ENCODE assay signal across 8 cellular contexts in genomic region chr22:22684605-22685561, GRCh38. TPM values are rescaled to one million over a fixed set of nuclear protein-coding genes. Genes with fewer than 3 reads are reported as not detected.
DNase-seq lines count a peak whose midpoint lies in the region; ATAC-seq and TF ChIP-seq lines count a peak whose summit lies in the region.

No MANE protein-coding gene starts in this region.

- no peaks in the 10 kb centered on the region for H4K20me1 ChIP-seq in mammary epithelial cell (ENCODE audit: insufficient read depth, low read length)

- intact Hi-C loops in MCF 10A (cut with micrococcal nuclease) (loop anchor here (5.0 kb wide), 1 partner anchor 98 kb away; no protein-coding TSS in a partner anchor), breast epithelium (cut with DNase I; ENCODE audit: low total_unique reads) (no loop called here), mammary epithelial cell (cut with micrococcal nuclease) (loop anchor here (5.0 kb wide), 1 partner anchor 223 kb away; no protein-coding TSS in a partner anchor)

- H3K27me3 Mint-ChIP-seq in MCF 10A (ENCODE audit: insufficient read depth, unreplicated experiment) (peaks cover 14% of the 10 kb centered on the region), nephron progenitor cell (ENCODE audit: low read depth, poor library complexity) (peaks cover 28% of the 10 kb centered on the region)

- H3K36me3 ChIP-seq in breast epithelium = no peaks in the 10 kb centered on the region
- no peaks in the 10 kb centered on the region for H3K36me3 ChIP-seq in mammary epithelial cell (ENCODE audit: insufficient read depth, low read length)

- DNase-seq in MCF 10A (ENCODE audit: unreplicated experiment) = peak; percentile 67
- DNase-seq in breast epithelium (ENCODE audit: low spot score in 2 of 2) = no peak
- no peak for DNase-seq in mammary epithelial cell
- DNase-seq in nephron progenitor cell = peak; percentile 35
- no peak for DNase-seq in GM19240 (ENCODE audit: insufficient read length, low spot score)
- no peak for DNase-seq in caudate nucleus (lab: John Stamatoyannopoulos, UW)

- H3K27ac Mint-ChIP-seq in MCF 10A (ENCODE audit: low read depth, unreplicated experiment) = no peak overlapping the region
- H3K27ac Mint-ChIP-seq in nephron progenitor cell = no peak overlapping the region

- no peaks in the 10 kb centered on the region for H3K79me2 ChIP-seq in mammary epithelial cell (ENCODE audit: insufficient read depth, low read length)

- H3K4me3 ChIP-seq in breast epithelium (no peak overlapping the region), mammary epithelial cell (replicated peaks in 1 of 3; ENCODE audit: insufficient read depth in 1 of 3, low read depth in 2 of 3, low read length in 3 of 3) (no peak overlapping the region)

- no peak overlapping the region for H2AFZ ChIP-seq in mammary epithelial cell (ENCODE audit: low read depth, low read length)

- H3K9me3 Mint-ChIP-seq in MCF 10A (ENCODE audit: unreplicated experiment) (no peaks in the 10 kb centered on the region), nephron progenitor cell (no peaks in the 10 kb centered on the region)

- WGBS in mammary epithelial cell (ENCODE audit: low coverage, missing lambda C conversion rate) = 60% methylated on average over 8 of the region's 9 CpGs

- CTCF ChIA-PET in MCF 10A (lab: Yijun Ruan, JAX) (interaction anchor here (0.6 to 3.7 kb wide), 27 partner anchors 8 to 1177 kb away, joined by 3 to 21 read pairs (median 4); no protein-coding TSS in a partner anchor), mammary epithelial cell (lab: Charles Lee; ENCODE audit: low non-redundant PET) (no interaction called here)

- H3K27ac ChIP-seq in breast epithelium = no peak overlapping the region
- no peak overlapping the region for H3K27ac ChIP-seq in mammary epithelial cell (ENCODE audit: insufficient read depth, low read depth, low read length)
- H3K27ac ChIP-seq in caudate nucleus (ENCODE audit: low read depth, low read length) = no peak overlapping the region

- H3K4me1 Mint-ChIP-seq in MCF 10A (ENCODE audit: insufficient read depth, unreplicated experiment) (peaks cover 5% of the 10 kb centered on the region), nephron progenitor cell (peaks cover 20% of the 10 kb centered on the region)

- H3K9ac ChIP-seq in mammary epithelial cell (ENCODE audit: insufficient read depth, low read length) = no peak overlapping the region

- TF ChIP-seq POLR2A in breast epithelium (IDR thresholded peaks at IDR 0.05) = no peak

- H3K36me3 Mint-ChIP-seq in MCF 10A (ENCODE audit: insufficient read depth, unreplicated experiment) (no peaks in the 10 kb centered on the region), nephron progenitor cell (ENCODE audit: low read depth) (no peaks in the 10 kb centered on the region)

- in situ Hi-C loops in mammary epithelial cell (cut with MboI; ENCODE audit: low sequenced_read_pairs in 2 of 2) = loop anchor here in 1 of 2 donors (25.0 kb wide), 1 partner anchor 98 kb away; no protein-coding TSS in a partner anchor

- no peak for ATAC-seq in GM21717 (IDR thresholded peaks at IDR 0.05; ENCODE audit: unreplicated experiment)

- H3K9me3 ChIP-seq in breast epithelium = no peaks in the 10 kb centered on the region
- H3K9me3 ChIP-seq in mammary epithelial cell (replicated peaks; ENCODE audit: insufficient read depth, low read length) = peaks cover 5% of the 10 kb centered on the region

- POLR2A ChIA-PET in MCF 10A (lab: Yijun Ruan, JAX) = interaction anchor here (0.6 to 2.1 kb wide), 3 partner anchors 17 to 259 kb away, joined by 3 to 5 read pairs (median 3); no protein-coding TSS in a partner anchor

- H3K4me1 ChIP-seq in breast epithelium = no peaks in the 10 kb centered on the region
- H3K4me1 ChIP-seq in mammary epithelial cell (ENCODE audit: insufficient read depth, low read length) = no peaks in the 10 kb centered on the region

- H3K4me3 Mint-ChIP-seq in MCF 10A (ENCODE audit: unreplicated experiment) (no peak overlapping the region), nephron progenitor cell (no peak overlapping the region)

- H3K27me3 ChIP-seq in breast epithelium (no peaks in the 10 kb centered on the region), mammary epithelial cell (ENCODE audit: insufficient read depth, low read length) (no peaks in the 10 kb centered on the region)

- dilution Hi-C loops in mammary epithelial cell (cut with HindIII; ENCODE audit: low sequenced_read_pairs) = loop anchor here (25.0 kb wide), 1 partner anchor 98 kb away; no protein-coding TSS in a partner anchor

- BruUV-seq in MCF 10A (replicated peaks; lab: Mats Ljungman, UMichigan) = no TSS peak
- BruUV-seq in mammary epithelial cell (replicated peaks; lab: Mats Ljungman, UMichigan) = no TSS peak

- H3K4me2 ChIP-seq in mammary epithelial cell (ENCODE audit: insufficient read depth, low read depth, low read length) = no peak overlapping the region

- peak; percentile 45 for TF ChIP-seq CTCF in MCF 10A (IDR thresholded peaks at IDR 0.05; ENCODE audit: unreplicated experiment)
- no peak for TF ChIP-seq CTCF in breast epithelium (IDR thresholded peaks at IDR 0.05)
- peak; percentile 68 for TF ChIP-seq CTCF in LNCAP (IDR thresholded peaks at IDR 0.05)
- TF ChIP-seq CTCF in mammary epithelial cell (conservative IDR thresholded peaks at IDR 0.05 in 1 of 2, IDR thresholded peaks at IDR 0.05 in 1 of 2; ENCODE audit: extremely low read depth in 1 of 2, insufficient read depth in 1 of 2, low read depth in 1 of 2, low read length in 2 of 2) = peak; percentile 12 to 52
- peak; percentile 35 for TF ChIP-seq CTCF in nephron progenitor cell (IDR thresholded peaks at IDR 0.05)

RNA-seq across cellular contexts. Expression of gene GGTLC2, which starts 40.5 kb away (rescaled TPM):
- total RNA-seq in MCF 10A (2022) = not detected in 2 replicates
- total RNA-seq in breast epithelium = not detected
- total RNA-seq in mammary epithelial cell = not detected
- not detected for polyA plus RNA-seq in mammary epithelial cell
- polyA minus RNA-seq in mammary epithelial cell = not detected

Comparison
In these comparisons a context has a peak if more than half of its experiments do, and no peak if none do; other contexts are left out.
1. DNase-seq: peak in MCF 10A (single experiment) and nephron progenitor cell (single experiment); none in breast epithelium (0 of 2), mammary epithelial cell (single experiment), GM19240 (single experiment) and caudate nucleus (0 of 61).
2. CTCF ChIP-seq: peak in MCF 10A (single experiment), LNCAP (single experiment), mammary epithelial cell (2 of 2) and nephron progenitor cell (single experiment); none in breast epithelium (0 of 3).